In the genomic region with DNA sequence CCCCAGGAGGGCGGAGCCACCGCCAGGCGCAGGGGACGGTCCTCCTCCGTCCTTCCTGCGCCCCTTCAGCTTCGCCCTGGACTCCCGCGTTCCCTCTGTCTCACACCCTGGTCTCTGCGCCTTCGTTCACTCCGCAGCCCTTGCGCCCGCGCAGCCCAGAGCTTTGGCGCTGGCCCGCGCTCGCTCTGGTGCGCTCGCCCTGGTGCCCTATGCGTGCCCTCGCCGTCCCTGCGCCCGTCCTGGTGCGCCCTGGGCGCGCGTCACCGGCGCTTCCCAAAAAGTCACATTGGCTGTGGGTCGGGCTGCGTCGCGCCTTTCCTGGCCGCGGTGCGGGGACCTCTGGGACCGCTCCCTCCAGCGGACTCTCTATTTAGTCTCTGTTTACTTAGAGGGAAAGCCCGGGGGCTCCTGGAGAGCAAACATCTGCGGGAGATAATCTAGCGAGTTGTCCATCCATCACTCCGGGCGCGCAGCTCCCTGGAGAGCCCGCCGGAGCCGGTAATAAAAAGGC, we compare ENCODE assay signal across 29 cellular contexts.
DNase-seq lines count a peak whose midpoint lies in the region; ATAC-seq, FAIRE-seq and TF ChIP-seq lines count a peak whose summit lies in the region.
"Had no signal": no experiment of that assay in that cellular context is flagged by ENCODE, and none has a peak within 500 bp of the region (broad histone marks: within the 10 kb centered on the region; RNA-seq: fewer than 3 reads in every experiment).

No MANE protein-coding gene starts in this region.

- TF ChIP-seq POLR2A in HepG2 (IDR thresholded peaks at IDR 0.05; ENCODE audit: insufficient read depth in 1 of 2, low read depth in 2 of 2, low read length in 2 of 2) (no peak), right lobe of liver (IDR thresholded peaks at IDR 0.05) (no peak), GM12878 (IDR thresholded peaks at IDR 0.05; ENCODE audit: low read depth, low read length) (no peak)

- ATAC-seq in HepG2 (no peak), right lobe of liver (no peak), GM12878 (no peak), GM18870 (IDR thresholded peaks at IDR 0.05; ENCODE audit: unreplicated experiment) (no peak), HG03460 (IDR thresholded peaks at IDR 0.05; ENCODE audit: unreplicated experiment) (no peak)
- ATAC-seq: A549; activated CD4-positive, CD25-positive, alpha-beta regulatory T cell treated with anti-CD3 and anti-CD28 coated beads, Interleukin-2, amount 50 U/mL, for 24 hours; activated CD8-positive, alpha-beta T cell treated with anti-CD3 and anti-CD28 coated beads for 36 hours; gastrocnemius medialis; HCT116; stimulated activated naive B cell treated with anti-CD40 and anti-IgM and Interleukin-4, amounts not matched to agents 10 μg/mL and 1 μg/mL and 100 μg/mL, for 72 hours had no signal

- no peak for TF ChIP-seq RAD21 in HepG2 (CRISPR knock-in tag; IDR thresholded peaks at IDR 0.05)
- no peak for TF ChIP-seq RAD21 in GM12878 (IDR thresholded peaks at IDR 0.05; ENCODE audit: insufficient read depth, low read depth, low read length)

- H2AFZ ChIP-seq in HepG2 (ENCODE audit: low read length) (no peak overlapping the region), GM12878 (ENCODE audit: control insufficient read depth, low read depth, low read length) (no peak overlapping the region)

- H3K9me3 ChIP-seq in HepG2 (ENCODE audit: low read length) (no peaks in the 10 kb centered on the region), right lobe of liver (no peaks in the 10 kb centered on the region), GM12878 (replicated peaks; ENCODE audit: control insufficient read depth, insufficient read depth, low read length) (no peaks in the 10 kb centered on the region), small intestine (ENCODE audit: control insufficient read depth, low read depth) (no peaks in the 10 kb centered on the region)
- H3K9me3 ChIP-seq: A549, esophagus muscularis mucosa, gastrocnemius medialis, Peyer's patch, thoracic aorta, vagina had no signal

- H3K4me3 ChIP-seq in HepG2 (replicated peaks in 1 of 3; ENCODE audit: insufficient read depth in 1 of 3, low read depth in 2 of 3, low read length in 3 of 3) (no peak overlapping the region), right lobe of liver (no peak overlapping the region), GM12878 (no peak overlapping the region), small intestine (ENCODE audit: low read depth in 1 of 2, low read length in 2 of 2) (no peak overlapping the region)
- H3K4me3 ChIP-seq: A549, esophagus muscularis mucosa, gastrocnemius medialis, thoracic aorta, vagina had no signal

- POLR2A ChIA-PET in HepG2 (lab: Yijun Ruan, JAX) (no interaction called here), GM12878 (lab: Charles Lee) (no interaction called here)

- in situ Hi-C loops in HepG2 (cut with HindIII; ENCODE audit: extremely low pct_ligation_motif_present, low pct_unique_long_range_greater_than_20kb) (no loop called here), GM12878 (cut with MboI) (no loop called here)

- CTCF ChIA-PET in HepG2 (lab: Yijun Ruan, JAX; ENCODE audit: low intra/inter-chr PET ratio, low total read pairs), result no interaction called here
- CTCF ChIA-PET in GM12878 (lab: Yijun Ruan, JAX), result no interaction called here

- H3K4me2 ChIP-seq in HepG2 (ENCODE audit: low read depth, low read length) (no peak overlapping the region), GM12878 (ENCODE audit: control insufficient read depth, insufficient read depth) (no peak overlapping the region)
- H3K4me2 ChIP-seq: A549 had no signal

- RAD21 ChIA-PET in GM12878 (lab: Charles Lee; ENCODE audit: unreplicated experiment), result no interaction called here

- FAIRE-seq in HepG2 (lab: Jason Lieb, UNC), result no peak
- FAIRE-seq in GM12878 (lab: Jason Lieb, UNC), result no peak
- FAIRE-seq in small intestine (lab: Jason Lieb, UNC), result no peak
- FAIRE-seq: A549, GM18507 had no signal

- no TSS peak for BruUV-seq in HepG2 (replicated peaks; lab: Mats Ljungman, UMichigan)
- no TSS peak for BruUV-seq in GM12878 (replicated peaks; lab: Mats Ljungman, UMichigan)

- 97% methylated on average over 50 of the region's 50 CpGs for WGBS in HepG2 (ENCODE audit: low lambda C conversion rate)
- WGBS in right lobe of liver (ENCODE audit: insufficient coverage, low coverage, low lambda C conversion rate, missing lambda C conversion rate), result 3% methylated on average over 19 of the region's 50 CpGs
- 33% methylated on average over 50 of the region's 50 CpGs for WGBS in GM12878 (ENCODE audit: insufficient coverage, insufficient replicate concordance, low lambda C conversion rate, missing lambda C conversion rate)
- 9 to 38% (median 36%) methylated on average over 49 to 50 of the region's 50 CpGs for WGBS in small intestine, 3 donors

- H3K4me1 ChIP-seq in HepG2 (ENCODE audit: insufficient read depth, low read length), result peaks cover 71% of the 10 kb centered on the region
- H3K4me1 ChIP-seq in right lobe of liver, result no peaks in the 10 kb centered on the region
- no peaks in the 10 kb centered on the region for H3K4me1 ChIP-seq in GM12878 (ENCODE audit: control insufficient read depth, insufficient read depth, low read length)
- peaks cover 4 to 7% of the 10 kb centered on the region in 2 donors for H3K4me1 ChIP-seq in small intestine (ENCODE audit: control insufficient read depth in 2 of 2, insufficient read depth in 1 of 2, low read depth in 1 of 2, low read length in 1 of 2)
- H3K4me1 ChIP-seq: A549, gastrocnemius medialis, vagina had no signal

- H3K27ac ChIP-seq in HepG2 (ENCODE audit: extremely low read length, insufficient read depth, low read length) (no peak overlapping the region), right lobe of liver (no peak overlapping the region), GM12878 (ENCODE audit: control insufficient read depth, insufficient read depth) (no peak overlapping the region), small intestine (ENCODE audit: low read depth in 1 of 2, low read length in 1 of 2) (peak overlapping the region in 1 of 2 donors; percentile 0)
- H3K27ac ChIP-seq: A549, esophagus muscularis mucosa, gastrocnemius medialis, Peyer's patch, thoracic aorta, vagina had no signal

- TF ChIP-seq EP300 in HepG2 (IDR thresholded peaks at IDR 0.05; ENCODE audit: low read depth in 2 of 2, low read length in 2 of 2) (no peak), HepG2 (CRISPR knock-in tag; IDR thresholded peaks at IDR 0.05; ENCODE audit: borderline replicate concordance) (no peak), GM12878 (IDR thresholded peaks at IDR 0.05; ENCODE audit: borderline replicate concordance in 1 of 2, control insufficient read depth in 1 of 2, low read depth in 2 of 2, low read length in 2 of 2) (no peak)

- no peaks in the 10 kb centered on the region for H3K36me3 ChIP-seq in HepG2 (replicated peaks in 1 of 2; ENCODE audit: control insufficient read depth in 1 of 2, insufficient read depth in 2 of 2, low read length in 2 of 2)
- no peaks in the 10 kb centered on the region for H3K36me3 ChIP-seq in right lobe of liver
- H3K36me3 ChIP-seq in GM12878 (ENCODE audit: control insufficient read depth in 2 of 2, insufficient read depth in 2 of 2, low read length in 1 of 2), result no peaks in the 10 kb centered on the region
- H3K36me3 ChIP-seq in small intestine (ENCODE audit: control insufficient read depth in 2 of 2, insufficient read depth in 2 of 2, low read length in 2 of 2), result no peaks in the 10 kb centered on the region
- H3K36me3 ChIP-seq: esophagus muscularis mucosa, gastrocnemius medialis, Peyer's patch, vagina had no signal

- SMC1A ChIA-PET in GM12878 (lab: Charles Lee; ENCODE audit: uncharacterized antibody, unreplicated experiment), result no interaction called here

- DNase-seq in HepG2 (ENCODE audit: low spot score), result no peak
- no peak for DNase-seq in right lobe of liver
- DNase-seq in GM12878 (ENCODE audit: low read depth, low spot score), result no peak
- DNase-seq in iPS-NIHi11 (ENCODE audit: low spot score), result peak; percentile 67
- peak; percentile 29 for DNase-seq in small intestine
- DNase-seq in cortex of kidney (lab: John Stamatoyannopoulos, UW), result no peak
- DNase-seq: activated CD8-positive, alpha-beta T cell treated with anti-CD3 and anti-CD28 coated beads for 36 hours; activated gamma-delta T cell; DMS153; effector memory CD4-positive, alpha-beta T cell; gastrocnemius medialis; GDM1; KG1; kidney glomerular epithelial cell; NCI-H2171; NCI-H524 treated with DMSO at 0.1 percent for 48 hours; nucleus accumbens; Peyer's patch; stimulated activated CD4-positive, alpha-beta T cell treated with anti-CD3 and anti-CD28 coated beads, Interleukin-4, amount 100 ng/mL, for 24 hours; stimulated activated naive B cell treated with anti-CD40 and anti-IgM and Interleukin-4, amounts not matched to agents 10 μg/mL and 1 μg/mL and 100 μg/mL, for 72 hours had no signal

- TF ChIP-seq CTCF in HepG2 (CRISPR knock-in tag; IDR thresholded peaks at IDR 0.05) (no peak), right lobe of liver (IDR thresholded peaks at IDR 0.05) (no peak), GM12878 (IDR thresholded peaks at IDR 0.05 in 2 of 3, conservative IDR thresholded peaks at IDR 0.05 in 1 of 3; ENCODE audit: control insufficient read depth in 2 of 3, extremely low read depth in 1 of 3, insufficient read depth in 1 of 3, low read depth in 3 of 3, low read length in 3 of 3) (no peak)

- H4K20me1 ChIP-seq in HepG2 (ENCODE audit: insufficient read depth, low read length) (no peaks in the 10 kb centered on the region), GM12878 (ENCODE audit: control insufficient read depth, insufficient read depth) (no peaks in the 10 kb centered on the region)

- H3K9ac ChIP-seq in HepG2 (ENCODE audit: insufficient read depth, low read depth, low read length) (no peak overlapping the region), GM12878 (ENCODE audit: control insufficient read depth, insufficient read depth, low read length) (no peak overlapping the region)

- intact Hi-C loops in HepG2 (cut with micrococcal nuclease; ENCODE audit: unreplicated experiment), result no loop called here
- intact Hi-C loops in right lobe of liver (cut with DNase I), result no loop called here
- intact Hi-C loops in GM12878 (cut with micrococcal nuclease; ENCODE audit: unreplicated experiment), result no loop called here

- no peaks in the 10 kb centered on the region for H3K27me3 ChIP-seq in HepG2 (ENCODE audit: control insufficient read depth in 1 of 2, insufficient read depth in 2 of 2, low read length in 2 of 2)
- H3K27me3 ChIP-seq in right lobe of liver, result no peaks in the 10 kb centered on the region
- no peaks in the 10 kb centered on the region for H3K27me3 ChIP-seq in GM12878 (replicated peaks in 1 of 2; ENCODE audit: control insufficient read depth in 2 of 2, insufficient read depth in 2 of 2, low read length in 1 of 2)
- peaks cover 0 to 2% of the 10 kb centered on the region in 2 donors for H3K27me3 ChIP-seq in small intestine (ENCODE audit: control insufficient read depth in 2 of 2, insufficient read depth in 2 of 2, low read length in 2 of 2)
- H3K27me3 ChIP-seq: Peyer's patch, vagina had no signal

- H3K79me2 ChIP-seq in HepG2 (ENCODE audit: insufficient read depth, low read length) (no peaks in the 10 kb centered on the region), GM12878 (ENCODE audit: control insufficient read depth, insufficient read depth, low read length) (no peaks in the 10 kb centered on the region)

TF ChIP-seq in HepG2, 621 proteins besides CTCF, POLR2A, EP300 and RAD21 (continues in another document):
- 0 out of 2 replicates have a peak, but pooled peaks have one; percentile 16 for TF ChIP-seq HOXA3 (CRISPR knock-in tag; IDR thresholded peaks at IDR 0.05)

TF ChIP-seq in GM12878, 131 proteins besides CTCF, POLR2A, EP300 and RAD21 (continues in another document):
- TF ChIP-seq NRF1 (conservative IDR thresholded peaks at IDR 0.05; ENCODE audit: low read depth, low read length), result no peak

Comparison
In these comparisons a context has a peak if more than half of its experiments do, and no peak if none do; other contexts are left out.
1. DNase-seq: peak in iPS-NIHi11 (single experiment) and small intestine (single experiment); none in HepG2 (single experiment), right lobe of liver (0 of 3), GM12878 (single experiment) and cortex of kidney (single experiment).